8 cellular contexts compared by ENCODE assay signal in the genomic region with DNA sequence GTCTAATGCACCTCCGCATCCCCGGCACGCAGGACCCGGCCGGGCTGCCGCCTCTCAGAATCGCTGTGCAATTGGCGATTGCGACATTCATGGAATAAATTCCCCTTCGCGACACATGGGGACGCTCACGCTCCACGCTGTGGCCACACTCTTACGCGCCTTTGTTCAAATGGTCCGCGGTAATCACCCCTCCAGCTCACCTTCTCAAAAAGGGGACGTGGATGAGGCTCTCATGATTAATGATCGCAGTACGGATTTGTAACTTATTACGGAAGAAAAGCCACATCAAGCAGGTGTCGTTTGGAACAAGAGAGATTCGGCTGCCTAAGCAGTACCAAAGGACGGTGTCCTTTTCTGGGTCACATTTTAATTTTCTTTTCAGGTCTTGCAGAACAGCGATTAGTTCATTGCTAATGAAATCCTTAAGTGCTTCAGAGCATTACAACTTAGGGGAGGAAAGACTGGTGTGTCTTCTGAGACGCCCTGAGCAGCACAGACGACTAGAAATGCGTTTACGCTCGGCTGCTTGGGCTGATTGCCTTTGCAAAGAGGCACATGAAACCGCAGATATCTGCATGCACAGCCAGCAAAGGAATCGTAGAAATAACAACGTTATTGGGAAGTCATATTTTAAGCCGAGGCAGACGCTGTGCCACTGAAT. TPM values are rescaled to one million over a fixed set of nuclear protein-coding genes. Genes with fewer than 3 reads are reported as not detected.
A peak's percentile ranks its signal among the peaks of the same experiment; 100 is the strongest.
DNase-seq lines count a peak whose midpoint lies in the region; TF ChIP-seq lines count a peak whose summit lies in the region.

No MANE protein-coding gene starts in this region.

- H3K9ac ChIP-seq in SU-DHL-6 (ENCODE audit: low read length) (peak overlapping the region; percentile 3; the same call in 1 of the 2 replicates), neural cell (ENCODE audit: low read length) (peak overlapping the region; percentile 62)

- H3K9me2 ChIP-seq in SU-DHL-6 (replicated peaks; ENCODE audit: insufficient read depth, low read length) (no peaks in the 10 kb centered on the region), neural cell (ENCODE audit: insufficient read depth, low read length) (no peaks in the 10 kb centered on the region)

- H3K4me3 ChIP-seq in GM06990 (replicated peaks; ENCODE audit: low read depth, low read length): peak overlapping the region; percentile 17
- no peak overlapping the region for H3K4me3 ChIP-seq in SU-DHL-6 (ENCODE audit: insufficient read depth, low read length, poor library complexity, severe bottlenecking)
- no peak overlapping the region for H3K4me3 ChIP-seq in fibroblast of villous mesenchyme (ENCODE audit: low read depth, low read length)
- H3K4me3 ChIP-seq in neural cell (ENCODE audit: low read length): peak overlapping the region; percentile 54

- H3K27ac ChIP-seq in SU-DHL-6 (ENCODE audit: low read depth, low read length) (peak overlapping the region; percentile 22), neural cell (ENCODE audit: low read length) (peak overlapping the region; percentile 80)

- peak; percentile 99 for TF ChIP-seq RAD21 in neural cell (conservative IDR thresholded peaks at IDR 0.05)

- H4K20me1 ChIP-seq in SU-DHL-6 (ENCODE audit: low read depth, low read length) (no peaks in the 10 kb centered on the region), neural cell (ENCODE audit: insufficient read depth) (no peaks in the 10 kb centered on the region)

- TF ChIP-seq EP300 in neural cell (conservative IDR thresholded peaks at IDR 0.05; ENCODE audit: poor library complexity, severe bottlenecking): peak; percentile 51

- H3K79me2 ChIP-seq in SU-DHL-6 (ENCODE audit: insufficient read depth, low read length): no peaks in the 10 kb centered on the region
- H3K79me2 ChIP-seq in neural cell (replicated peaks; ENCODE audit: insufficient read depth, low read length): no peaks in the 10 kb centered on the region

- H3F3A ChIP-seq in SU-DHL-6 (ENCODE audit: insufficient read depth): no peaks in the 10 kb centered on the region
- H3F3A ChIP-seq in neural cell (ENCODE audit: insufficient read depth, low read length, poor library complexity, severe bottlenecking): no peaks in the 10 kb centered on the region

- H3K36me3 ChIP-seq in GM06990 (ENCODE audit: control insufficient read depth, insufficient read depth, low read length) (no peaks in the 10 kb centered on the region), SU-DHL-6 (ENCODE audit: low read length) (no peaks in the 10 kb centered on the region), neural cell (ENCODE audit: insufficient read depth, low read length) (no peaks in the 10 kb centered on the region)

- TF ChIP-seq CTCF in GM06990 (IDR thresholded peaks at IDR 0.05; ENCODE audit: insufficient read depth, low read length, poor library complexity, severe bottlenecking): peak; percentile 94
- peak; percentile 78 for TF ChIP-seq CTCF in SU-DHL-6 (IDR thresholded peaks at IDR 0.05; ENCODE audit: insufficient read depth, low read length, poor library complexity, severe bottlenecking)
- peak; percentile 93 for TF ChIP-seq CTCF in fibroblast of villous mesenchyme (IDR thresholded peaks at IDR 0.05; ENCODE audit: insufficient read depth, low read depth, low read length)
- TF ChIP-seq CTCF in neural cell (IDR thresholded peaks at IDR 0.05; ENCODE audit: poor library complexity, severe bottlenecking): peak; percentile 98

- DNase-seq in 8988T (peak; percentile 43), GM06990 (ENCODE audit: extremely low read depth, insufficient read length) (peak; percentile 39), NCI-H1092 treated with DMSO at 0.1 percent for 48 hours (lab: John Stamatoyannopoulos, UW) (peak; percentile 80), fibroblast of villous mesenchyme (ENCODE audit: low read depth) (peak; percentile 61), HPDE6-E6E7 (ENCODE audit: extremely low spot score) (no peak)
- DNase-seq in stimulated activated naive CD4-positive, alpha-beta T cell (lab: John Stamatoyannopoulos, UW): no peak

- H3K27me3 ChIP-seq in GM06990 (replicated peaks; ENCODE audit: control insufficient read depth, insufficient read depth, low read length): no peaks in the 10 kb centered on the region; the same call in 1 of the 2 replicates
- no peaks in the 10 kb centered on the region for H3K27me3 ChIP-seq in SU-DHL-6 (ENCODE audit: low read length)
- H3K27me3 ChIP-seq in neural cell (ENCODE audit: insufficient read depth, low read depth, low read length): no peaks in the 10 kb centered on the region

- no peak overlapping the region for H2AFZ ChIP-seq in SU-DHL-6 (ENCODE audit: low read depth, low read length, severe bottlenecking)
- peak overlapping the region; percentile 48 for H2AFZ ChIP-seq in neural cell (ENCODE audit: low read depth, low read length)

- H3K4me2 ChIP-seq in SU-DHL-6 (ENCODE audit: low read depth, low read length, poor library complexity, severe bottlenecking): peak overlapping the region; percentile 28
- peak overlapping the region; percentile 79 for H3K4me2 ChIP-seq in neural cell (ENCODE audit: low read length)

- no peaks in the 10 kb centered on the region for H3K9me3 ChIP-seq in SU-DHL-6 (ENCODE audit: insufficient read depth, low read length)
- peaks cover 4% of the 10 kb centered on the region for H3K9me3 ChIP-seq in neural cell (ENCODE audit: low read length)

TF ChIP-seq in neural cell, 6 proteins besides CTCF, POLR2A, EP300 and RAD21:
- peak; percentile 95 for TF ChIP-seq SMC3 (conservative IDR thresholded peaks at IDR 0.05; ENCODE audit: poor library complexity)
- peak; percentile 12 for TF ChIP-seq POLR2AphosphoS5 (IDR thresholded peaks at IDR 0.05)
- no peak for TF ChIP-seq REST (IDR thresholded peaks at IDR 0.05; ENCODE audit: borderline replicate concordance)
- peak; percentile 66 for TF ChIP-seq MXI1 (conservative IDR thresholded peaks at IDR 0.05; ENCODE audit: poor library complexity, severe bottlenecking)
- no peak for TF ChIP-seq EZH2 (IDR thresholded peaks at IDR 0.05; ENCODE audit: borderline replicate concordance, insufficient read depth, low read length, poor library complexity, severe bottlenecking)

RNA-seq across cellular contexts. Expression of gene ADGRD1, which starts 37.3 kb away (rescaled TPM):
- under 0.01 TPM in 2 replicates for total RNA-seq in fibroblast of villous mesenchyme
- 1.7 and 2.2 TPM in 2 replicates for polyA plus RNA-seq in neural cell
- 1.5 and 3.7 TPM in 2 replicates for polyA minus RNA-seq in neural cell

RNA-seq across cellular contexts. Expression of gene RAN, which starts 44.5 kb away (rescaled TPM):
- 514 and 614 TPM in 2 replicates for total RNA-seq in fibroblast of villous mesenchyme
- 579 and 616 TPM in 2 replicates for polyA plus RNA-seq in neural cell
- polyA minus RNA-seq in neural cell: 316 and 334 TPM in 2 replicates

Comparison
In these comparisons a context has a peak if more than half of its experiments do, and no peak if none do; other contexts are left out.
1. DNase-seq: peak in 8988T (single experiment), GM06990 (single experiment), NCI-H1092 treated with DMSO at 0.1 percent for 48 hours (single experiment) and fibroblast of villous mesenchyme (single experiment); none in stimulated activated naive CD4-positive, alpha-beta T cell (0 of 6) and HPDE6-E6E7 (single experiment).
2. H3K4me3 ChIP-seq: peak in GM06990 (single experiment) and neural cell (single experiment); none in SU-DHL-6 (single experiment) and fibroblast of villous mesenchyme (single experiment).
3. Peak in every context shown above with its lines, with median percentiles within 50 percentile points of each other: CTCF ChIP-seq.